8 cellular contexts compared by ENCODE assay signal in genomic region chr10:110498982-110499795, GRCh38. TPM values are rescaled to one million over a fixed set of nuclear protein-coding genes. Genes with fewer than 3 reads are reported as not detected.
DNase-seq lines count a peak whose midpoint lies in the region; ATAC-seq, FAIRE-seq and TF ChIP-seq lines count a peak whose summit lies in the region.

No MANE protein-coding gene starts in this region.

- DNase-seq in G401 (ENCODE audit: low spot score) (peak; percentile 76), HFFc6 (peak; percentile 68), SK-N-DZ (ENCODE audit: low spot score) (peak; percentile 57), body of pancreas (peak in 3 of 4 donors; percentile 36 to 42 (median 40)), kidney (no peak), NCI-H2081 (lab: John Stamatoyannopoulos, UW) (no peak)
- no peak for DNase-seq in stimulated activated naive B cell treated with anti-CD40 and anti-IgM and Interleukin-4, amounts not matched to agents 10 μg/mL and 1 μg/mL and 100 μg/mL, for 72 hours

- peak in 2 of 3 donors; percentile 27 to 47 for TF ChIP-seq POLR2A in body of pancreas (IDR thresholded peaks at IDR 0.05)

- 43% methylated on average over 12 to 21 of the region's 21 CpGs for WGBS in body of pancreas, 2 donors

- peaks cover 54% of the 10 kb centered on the region for H3K36me3 Mint-ChIP-seq in HFFc6 (ENCODE audit: low read depth)
- H3K36me3 Mint-ChIP-seq in stimulated activated naive B cell treated with anti-CD40 and anti-IgM and Interleukin-4, amounts not matched to agents 10 μg/mL and 1 μg/mL and 100 μg/mL, for 72 hours, result peaks cover 21 to 34% of the 10 kb centered on the region in 2 donors

- intact Hi-C loops in body of pancreas (cut with DNase I), result no loop called here
- intact Hi-C loops in kidney (cut with DNase I), result no loop called here

- no peaks in the 10 kb centered on the region for H3K9me3 ChIP-seq in body of pancreas
- no peaks in the 10 kb centered on the region for H3K9me3 ChIP-seq in kidney (ENCODE audit: control insufficient read depth in 1 of 2, low read length in 2 of 2)

- no peaks in the 10 kb centered on the region for H3K9me3 Mint-ChIP-seq in HFFc6
- H3K9me3 Mint-ChIP-seq in stimulated activated naive B cell treated with anti-CD40 and anti-IgM and Interleukin-4, amounts not matched to agents 10 μg/mL and 1 μg/mL and 100 μg/mL, for 72 hours, result peaks cover 0 to 2% of the 10 kb centered on the region in 2 donors

- H3K4me3 ChIP-seq in body of pancreas (no peak overlapping the region), kidney (ENCODE audit: low read length in 2 of 2) (peak overlapping the region; percentile 65 to 68)

- ATAC-seq in body of pancreas (no peak), GM19397 (IDR thresholded peaks at IDR 0.05; ENCODE audit: unreplicated experiment) (no peak)
- ATAC-seq in stimulated activated naive B cell treated with anti-CD40 and anti-IgM and Interleukin-4, amounts not matched to agents 10 μg/mL and 1 μg/mL and 100 μg/mL, for 72 hours (replicated peaks), result no peak

- peak overlapping the region; percentile 62 to 63 for H3K9ac ChIP-seq in kidney (ENCODE audit: low read length in 2 of 2)

- H3K36me3 ChIP-seq in body of pancreas (replicated peaks in 1 of 2; ENCODE audit: insufficient read depth in 1 of 2, low read depth in 2 of 2) (no peaks in the 10 kb centered on the region), kidney (ENCODE audit: control insufficient read depth in 1 of 2, insufficient read depth in 2 of 2, low read length in 2 of 2) (no peaks in the 10 kb centered on the region)

- H3K4me1 ChIP-seq in body of pancreas, result peaks cover 53% of the 10 kb centered on the region
- H3K4me1 ChIP-seq in kidney (ENCODE audit: control insufficient read depth in 1 of 2, insufficient read depth in 1 of 2, low read depth in 1 of 2, low read length in 2 of 2), result peaks cover 8 to 14% of the 10 kb centered on the region in 2 donors

- H3K27me3 Mint-ChIP-seq in HFFc6 (ENCODE audit: insufficient read depth), result peaks cover 21% of the 10 kb centered on the region
- no peaks in the 10 kb centered on the region for H3K27me3 Mint-ChIP-seq in stimulated activated naive B cell treated with anti-CD40 and anti-IgM and Interleukin-4, amounts not matched to agents 10 μg/mL and 1 μg/mL and 100 μg/mL, for 72 hours

- no peak for FAIRE-seq in kidney (lab: Jason Lieb, UNC)

- H3K27ac Mint-ChIP-seq in HFFc6, result peak overlapping the region; percentile 95
- H3K27ac Mint-ChIP-seq in stimulated activated naive B cell treated with anti-CD40 and anti-IgM and Interleukin-4, amounts not matched to agents 10 μg/mL and 1 μg/mL and 100 μg/mL, for 72 hours, result peak overlapping the region; percentile 89

- peak overlapping the region; percentile 100 for H3K4me3 Mint-ChIP-seq in HFFc6
- peak overlapping the region; percentile 92 to 95 for H3K4me3 Mint-ChIP-seq in stimulated activated naive B cell treated with anti-CD40 and anti-IgM and Interleukin-4, amounts not matched to agents 10 μg/mL and 1 μg/mL and 100 μg/mL, for 72 hours

- TF ChIP-seq CTCF in HFFc6 (IDR thresholded peaks at IDR 0.05) (peak; percentile 50; the same call in 1 of the 2 replicates), body of pancreas (IDR thresholded peaks at IDR 0.05) (no peak), kidney (IDR thresholded peaks at IDR 0.05; ENCODE audit: borderline replicate concordance, extremely low read depth, insufficient read depth) (no peak)

- in situ Hi-C loops in G401 (cut with HindIII; ENCODE audit: low sequenced_read_pairs), result no loop called here

- no peaks in the 10 kb centered on the region for H3K27me3 ChIP-seq in body of pancreas

- H3K27ac ChIP-seq in body of pancreas, result peak overlapping the region in 3 of 4 donors; percentile 64 to 90 (median 80)
- peak overlapping the region; percentile 45 to 59 for H3K27ac ChIP-seq in kidney (ENCODE audit: low read depth in 2 of 2, low read length in 2 of 2)

- peaks cover 69% of the 10 kb centered on the region for H3K4me1 Mint-ChIP-seq in HFFc6 (ENCODE audit: low read depth)
- H3K4me1 Mint-ChIP-seq in stimulated activated naive B cell treated with anti-CD40 and anti-IgM and Interleukin-4, amounts not matched to agents 10 μg/mL and 1 μg/mL and 100 μg/mL, for 72 hours, result peaks cover 56 to 84% of the 10 kb centered on the region in 2 donors

RNA-seq across cellular contexts. Expression of gene DUSP5, which starts 1.5 kb away (rescaled TPM):
- 1.2 and 1.6 TPM in 2 replicates for total RNA-seq in G401 (2014; rRNA removed; shearing (Covaris generic))
- total RNA-seq in HFFc6 (2021; fragmentation: NEBNext Ultra II Directional; extraction: Animal tissue kit (Norgen Biotek cat#: 25700)), result 10 to 100 TPM; 31.9 to 58.2 (median 35.0) TPM
- polyA plus RNA-seq in SK-N-DZ (2014; cell fraction: cytosol; rRNA removed), result not detected in 2 replicates
- 0.05 TPM in 1 of 2 replicates, not detected in the other for polyA plus RNA-seq in SK-N-DZ (2014; cell fraction: nucleus; rRNA removed)
- total RNA-seq in body of pancreas (1 to 10 TPM; 6.2 to 9.2 TPM), kidney (23.7 TPM)
- polyA plus RNA-seq in kidney (ENCODE audit: insufficient read depth, low read depth, low replicate concordance), result 9.0 TPM

Comparison
In these comparisons a context has a peak if more than half of its experiments do, and no peak if none do; other contexts are left out.
1. DNase-seq: peak in G401 (single experiment), HFFc6 (single experiment), SK-N-DZ (single experiment) and body of pancreas (3 of 4); none in kidney (single experiment), stimulated activated naive B cell treated with anti-CD40 and anti-IgM and Interleukin-4, amounts not matched to agents 10 μg/mL and 1 μg/mL and 100 μg/mL, for 72 hours (single experiment) and NCI-H2081 (0 of 2).
2. H3K4me3 ChIP-seq: peak in kidney (2 of 2); none in body of pancreas (0 of 2).